ENCODE assay signal across 1 cellular context in genomic region chr11:63838682-63839507, GRCh38.
TF ChIP-seq lines count a peak whose summit lies in the region.

Gene MARK2, plus strand, starts transcription at chr11:63839110. Its CDS starts 397 bp downstream, at chr11:63839507.

TF ChIP-seq in HepG2, 621 proteins besides CTCF, POLR2A, EP300 and RAD21 (continued from another document and continues in another):
- TF ChIP-seq ZBTB44 (CRISPR knock-in tag; IDR thresholded peaks at IDR 0.05) (no peak), PHF8 (CRISPR knock-in tag; IDR thresholded peaks at IDR 0.05) (peak; percentile 69), HOXA5 (CRISPR knock-in tag; IDR thresholded peaks at IDR 0.05) (peak; percentile 75; the same call in 1 of the 2 replicates), ATF3 (CRISPR knock-in tag; IDR thresholded peaks at IDR 0.05) (no peak), ISL2 (CRISPR knock-in tag; IDR thresholded peaks at IDR 0.05) (peak; percentile 27; the same call in 1 of the 2 replicates), TFE3 (CRISPR knock-in tag; IDR thresholded peaks at IDR 0.05) (no peak), ARHGAP35 (CRISPR knock-in tag; IDR thresholded peaks at IDR 0.05; ENCODE audit: borderline replicate concordance) (no peak), ZUFSP (CRISPR knock-in tag; IDR thresholded peaks at IDR 0.05; ENCODE audit: borderline replicate concordance) (no peak), YEATS4 (CRISPR knock-in tag; IDR thresholded peaks at IDR 0.05; ENCODE audit: borderline replicate concordance) (no peak; the same call in 1 of the 2 replicates), ZNF180 (CRISPR knock-in tag; IDR thresholded peaks at IDR 0.05; ENCODE audit: borderline replicate concordance, low read depth) (no peak), ARNTL (CRISPR knock-in tag; IDR thresholded peaks at IDR 0.05) (0 out of 2 replicates have a peak, but pooled peaks have one; percentile 38), KLF12 (CRISPR knock-in tag; IDR thresholded peaks at IDR 0.05; ENCODE audit: borderline replicate concordance) (peak; percentile 48; the same call in 1 of the 2 replicates), SIN3A (IDR thresholded peaks at IDR 0.05; ENCODE audit: borderline replicate concordance, low read depth, low read length) (peak; percentile 63; the same call in 1 of the 2 replicates), ZNF574 (CRISPR knock-in tag; IDR thresholded peaks at IDR 0.05) (peak; percentile 58), PAX8 (CRISPR knock-in tag; IDR thresholded peaks at IDR 0.05; ENCODE audit: borderline replicate concordance) (no peak), ISX (CRISPR knock-in tag; conservative IDR thresholded peaks at IDR 0.05) (no peak), ZNF839 (CRISPR knock-in tag; IDR thresholded peaks at IDR 0.05; ENCODE audit: borderline replicate concordance) (no peak), ZNF703 (CRISPR knock-in tag; IDR thresholded peaks at IDR 0.05; ENCODE audit: borderline replicate concordance) (no peak), ZNF20 (CRISPR knock-in tag; IDR thresholded peaks at IDR 0.05) (no peak), SOX5 (CRISPR knock-in tag; IDR thresholded peaks at IDR 0.05; ENCODE audit: borderline replicate concordance) (0 out of 2 replicates have a peak, but pooled peaks have one; percentile 9), ZNF7 (CRISPR knock-in tag; IDR thresholded peaks at IDR 0.05) (no peak), FOXP4 (CRISPR knock-in tag; IDR thresholded peaks at IDR 0.05) (0 out of 2 replicates have a peak, but pooled peaks have one; percentile 41), POLR2AphosphoS2 (IDR thresholded peaks at IDR 0.05; ENCODE audit: low read depth, low read length) (no peak), NFRKB (IDR thresholded peaks at IDR 0.05) (no peak), SP5 (CRISPR knock-in tag; IDR thresholded peaks at IDR 0.05; ENCODE audit: borderline replicate concordance, low read depth) (peak; percentile 76; the same call in 1 of the 2 replicates), SMYD3 (CRISPR knock-in tag; IDR thresholded peaks at IDR 0.05) (no peak), SP4 (CRISPR knock-in tag; IDR thresholded peaks at IDR 0.05) (peak; percentile 18; the same call in 1 of the 2 replicates), TAF1 (CRISPR knock-in tag; IDR thresholded peaks at IDR 0.05) (peak; percentile 57; the same call in 1 of the 2 replicates), ZFY (CRISPR knock-in tag; IDR thresholded peaks at IDR 0.05) (peak; percentile 99), ZHX2 (IDR thresholded peaks at IDR 0.05; ENCODE audit: low read depth) (no peak), ZHX2 (CRISPR knock-in tag; IDR thresholded peaks at IDR 0.05; ENCODE audit: borderline replicate concordance) (0 out of 2 replicates have a peak, but pooled peaks have one; percentile 25), MATR3 (CRISPR knock-in tag; IDR thresholded peaks at IDR 0.05) (no peak), EEA1 (CRISPR knock-in tag; IDR thresholded peaks at IDR 0.05; ENCODE audit: borderline replicate concordance) (no peak), ELF1 (CRISPR knock-in tag; IDR thresholded peaks at IDR 0.05) (peak; percentile 97), JARID2 (CRISPR knock-in tag; IDR thresholded peaks at IDR 0.05; ENCODE audit: insufficient replicate concordance) (no peak), ZNF687 (CRISPR knock-in tag; IDR thresholded peaks at IDR 0.05) (peak; percentile 43; the same call in 1 of the 2 replicates), KLF9 (CRISPR knock-in tag; IDR thresholded peaks at IDR 0.05; ENCODE audit: low read depth) (peak; percentile 77; the same call in 1 of the 2 replicates)
